20 cellular contexts compared by ENCODE assay signal in the genomic region with DNA sequence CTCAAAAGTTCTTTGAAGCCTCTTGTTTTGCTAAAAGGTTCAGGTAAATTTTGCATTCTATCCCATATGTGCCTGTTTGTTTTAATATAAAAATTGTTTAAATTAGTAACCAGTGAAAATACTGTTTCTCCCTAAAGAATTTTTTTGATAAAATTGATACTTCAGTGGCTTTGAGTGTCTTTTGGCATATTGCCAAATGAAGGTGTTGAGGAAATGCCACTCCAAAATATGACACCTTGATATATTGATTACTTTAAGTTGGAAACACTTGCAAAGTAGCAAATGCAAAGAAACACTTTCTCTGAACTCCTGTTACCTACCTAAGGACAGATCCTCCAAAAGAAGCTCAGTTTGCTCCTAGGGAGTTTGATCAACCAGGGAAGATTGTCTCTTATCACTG.
"Had no signal": no experiment of that assay in that cellular context is flagged by ENCODE, and none has a peak within 500 bp of the region (broad histone marks: within the 10 kb centered on the region; RNA-seq: fewer than 3 reads in every experiment).

No MANE protein-coding gene starts in this region.

- H3K27me3 ChIP-seq: body of pancreas, colonic mucosa, esophagus muscularis mucosa, hepatocyte, left lung, neutrophil had no signal

- H3K36me3 ChIP-seq: colonic mucosa, neutrophil had no signal

- H3K27ac ChIP-seq: body of pancreas, colonic mucosa, esophagus muscularis mucosa, hepatocyte, left lung, neutrophil, WERI-Rb-1 had no signal

- H3K4me2 ChIP-seq: hepatocyte had no signal

- H3K4me3 Mint-ChIP-seq: activated T-helper 1 cell treated with anti-CD3 and anti-CD28 coated beads, Interleukin-12 subunit alpha, Interleukin-12 subunit beta, Interleukin-2, Interleukin-4 antibody, amounts not matched to agents 30 ng/mL and 10 ng/mL and 1 ng/mL, durations not matched to agents 14 hours and 24 hours and 36 hours; natural killer cell; stimulated activated memory B cell treated with anti-CD40 and anti-IgM and Interleukin-4, amounts not matched to agents 10 μg/mL and 1 μg/mL and 100 μg/mL, for 72 hours; T-helper 1 cell treated with Interleukin-12 subunit alpha and Interleukin-12 subunit beta and Interleukin-4 antibody, amounts not matched to agents 30 μg/mL and 1 μg/mL, for 36 hours had no signal

- H2AFZ ChIP-seq: hepatocyte had no signal

- H3K27me3 Mint-ChIP-seq: stimulated activated memory B cell treated with anti-CD40 and anti-IgM and Interleukin-4, amounts not matched to agents 10 μg/mL and 1 μg/mL and 100 μg/mL, for 72 hours had no signal

- H3K4me1 ChIP-seq: colonic mucosa had no signal

- H3K4me3 ChIP-seq: body of pancreas, colonic mucosa, esophagus muscularis mucosa, hepatocyte, left lung, mucosa of descending colon had no signal

- ATAC-seq: body of pancreas; left lung; mucosa of descending colon; natural killer cell; stimulated activated memory B cell treated with anti-CD40 and anti-IgM and Interleukin-4, amounts not matched to agents 10 μg/mL and 1 μg/mL and 100 μg/mL, for 72 hours had no signal

- H3K9me3 ChIP-seq: body of pancreas, colonic mucosa, esophagus muscularis mucosa, left lung, mucosa of descending colon, neutrophil had no signal

- H3K9me3 Mint-ChIP-seq: activated T-helper 1 cell treated with anti-CD3 and anti-CD28 coated beads, Interleukin-12 subunit alpha, Interleukin-12 subunit beta, Interleukin-2, Interleukin-4 antibody, amounts not matched to agents 30 ng/mL and 10 ng/mL and 1 ng/mL, durations not matched to agents 14 hours and 24 hours and 36 hours; natural killer cell; stimulated activated memory B cell treated with anti-CD40 and anti-IgM and Interleukin-4, amounts not matched to agents 10 μg/mL and 1 μg/mL and 100 μg/mL, for 72 hours; T-helper 1 cell treated with Interleukin-12 subunit alpha and Interleukin-12 subunit beta and Interleukin-4 antibody, amounts not matched to agents 30 μg/mL and 1 μg/mL, for 36 hours had no signal

- DNase-seq: activated CD4-positive, alpha-beta T cell treated with anti-CD3 and anti-CD28 coated beads for 4 hours; activated naive CD4-positive, alpha-beta T cell; amygdala; body of pancreas; caudate nucleus; colonic mucosa; kidney; left lung; mammary epithelial cell; mucosa of descending colon; natural killer cell; posterior cingulate gyrus; retina; WERI-Rb-1 had no signal

- H3K27ac Mint-ChIP-seq: activated T-helper 1 cell treated with anti-CD3 and anti-CD28 coated beads, Interleukin-12 subunit alpha, Interleukin-12 subunit beta, Interleukin-2, Interleukin-4 antibody, amounts not matched to agents 30 ng/mL and 10 ng/mL and 1 ng/mL, durations not matched to agents 14 hours and 24 hours and 36 hours; stimulated activated memory B cell treated with anti-CD40 and anti-IgM and Interleukin-4, amounts not matched to agents 10 μg/mL and 1 μg/mL and 100 μg/mL, for 72 hours; T-helper 1 cell treated with Interleukin-12 subunit alpha and Interleukin-12 subunit beta and Interleukin-4 antibody, amounts not matched to agents 30 μg/mL and 1 μg/mL, for 36 hours had no signal
